15 cellular contexts compared by ENCODE assay signal in genomic region chr16:85174871-85175723, GRCh38.
DNase-seq lines count a peak whose midpoint lies in the region; ATAC-seq, FAIRE-seq and TF ChIP-seq lines count a peak whose summit lies in the region.
"Had no signal": no experiment of that assay in that cellular context is flagged by ENCODE, and none has a peak within 500 bp of the region (broad histone marks: within the 10 kb centered on the region; RNA-seq: fewer than 3 reads in every experiment).

No MANE protein-coding gene starts in this region.

- no peak overlapping the region for H2AFZ ChIP-seq in GM23338
- H2AFZ ChIP-seq in K562 (ENCODE audit: low read depth, low read length): no peak overlapping the region

- H3K9me3 Mint-ChIP-seq in GM23338: no peaks in the 10 kb centered on the region
- H3K9me3 Mint-ChIP-seq: natural killer cell treated with Interleukin-12 subunit alpha and Interleukin-12 subunit beta and Interleukin-15 and Interleukin-18, amount 100 ng/mL, for 72 hours had no signal

- TF ChIP-seq CTCF in A673 (conservative IDR thresholded peaks at IDR 0.05; ENCODE audit: low read depth, low read length): no peak
- no peak for TF ChIP-seq CTCF in GM23338 (conservative IDR thresholded peaks at IDR 0.05; ENCODE audit: low read depth in 2 of 2)
- no peak for TF ChIP-seq CTCF in K562 (IDR thresholded peaks at IDR 0.05 in 2 of 3, conservative IDR thresholded peaks at IDR 0.05 in 1 of 3; ENCODE audit: insufficient read depth in 2 of 3, low read depth in 1 of 3, low read length in 3 of 3)
- no peak for TF ChIP-seq CTCF in omental fat pad (IDR thresholded peaks at IDR 0.05)

- peaks cover 37% of the 10 kb centered on the region for H4K20me1 ChIP-seq in GM23338 (replicated peaks; ENCODE audit: insufficient read depth)
- H4K20me1 ChIP-seq in K562 (replicated peaks; ENCODE audit: control insufficient read depth, insufficient read depth, low read length): peaks cover 69% of the 10 kb centered on the region

- H3K4me2 ChIP-seq in GM23338 (peak overlapping the region; percentile 62; the same call in 1 of the 2 replicates), K562 (ENCODE audit: insufficient read depth, low read length) (no peak overlapping the region)

- ATAC-seq in GM23338: no peak
- ATAC-seq in K562: no peak
- no peak for ATAC-seq in omental fat pad (ENCODE audit: low FRiP score)
- ATAC-seq: natural killer cell treated with Interleukin-12 subunit alpha and Interleukin-12 subunit beta and Interleukin-15 and Interleukin-18, amount 100 ng/mL, for 72 hours had no signal

- peaks cover 22% of the 10 kb centered on the region for H3K36me3 Mint-ChIP-seq in GM23338 (ENCODE audit: low read depth)
- H3K36me3 Mint-ChIP-seq: activated naive CD8-positive, alpha-beta T cell; natural killer cell treated with Interleukin-12 subunit alpha and Interleukin-12 subunit beta and Interleukin-15 and Interleukin-18, amount 100 ng/mL, for 72 hours had no signal

- H3K27ac ChIP-seq in A673 (ENCODE audit: low read depth, low read length, poor library complexity, severe bottlenecking) (peak overlapping the region; percentile 80), GM23338 (ENCODE audit: low read depth) (no peak overlapping the region), K562 (ENCODE audit: extremely low read depth, low read depth, low read length) (no peak overlapping the region), mesodermal cell (ENCODE audit: low read depth, low read length, severe bottlenecking) (peak overlapping the region; percentile 97), small intestine (ENCODE audit: low read depth in 1 of 2, low read length in 1 of 2) (no peak overlapping the region)

- peaks cover 27% of the 10 kb centered on the region for H3K27me3 Mint-ChIP-seq in GM23338 (ENCODE audit: insufficient read depth, low read depth, poor library complexity)

- in situ Hi-C loops in K562 (cut with MboI): no loop called here
- in situ Hi-C loops in HAP-1 (cut with MboI; ENCODE audit: low sequenced_read_pairs): no loop called here

- H3K4me1 Mint-ChIP-seq in GM23338: peaks cover 64% of the 10 kb centered on the region

- 74% methylated on average over 25 of the region's 26 CpGs for WGBS in K562 (ENCODE audit: insufficient coverage, low coverage, missing lambda C conversion rate)
- WGBS in mesodermal cell (ENCODE audit: insufficient coverage in 2 of 2), 2 experiments: 81 to 84% methylated on average over 22 to 23 of the region's 26 CpGs
- 71 to 76% (median 73%) methylated on average over 25 to 26 of the region's 26 CpGs for WGBS in small intestine, 3 donors

- peak overlapping the region; percentile 32 for H3K4me3 ChIP-seq in A673 (ENCODE audit: low read depth, low read length, poor library complexity, severe bottlenecking)
- no peak overlapping the region for H3K4me3 ChIP-seq in GM23338
- no peak overlapping the region for H3K4me3 ChIP-seq in K562
- H3K4me3 ChIP-seq in mesodermal cell (ENCODE audit: extremely low read depth, insufficient read depth, low read length, poor library complexity, severe bottlenecking): no peak overlapping the region
- no peak overlapping the region for H3K4me3 ChIP-seq in HAP-1
- no peak overlapping the region for H3K4me3 ChIP-seq in small intestine (ENCODE audit: low read depth in 1 of 2, low read length in 2 of 2)

- H3K79me2 ChIP-seq in GM23338 (replicated peaks; ENCODE audit: insufficient read depth) (peaks cover 86% of the 10 kb centered on the region), K562 (ENCODE audit: control insufficient read depth, insufficient read depth, low read length) (peaks cover 97% of the 10 kb centered on the region)

- H3K9me3 ChIP-seq in A673 (ENCODE audit: low read depth, low read length, poor library complexity, severe bottlenecking) (no peaks in the 10 kb centered on the region), K562 (replicated peaks; ENCODE audit: control insufficient read depth, insufficient read depth, low read depth, low read length) (no peaks in the 10 kb centered on the region), mesodermal cell (ENCODE audit: control insufficient read depth, low read length) (no peaks in the 10 kb centered on the region), HAP-1 (no peaks in the 10 kb centered on the region), small intestine (ENCODE audit: control insufficient read depth, low read depth) (no peaks in the 10 kb centered on the region)

- DNase-seq in A673 (ENCODE audit: low spot score): peak; percentile 76
- no peak for DNase-seq in GM23338 (ENCODE audit: low spot score)
- DNase-seq in K562 (ENCODE audit: extremely low read depth in 1 of 4, low spot score in 3 of 4): no peak
- DNase-seq in NCI-H446 treated with DMSO at 0.1 percent for 48 hours (lab: John Stamatoyannopoulos, UW): no peak
- DNase-seq in HAP-1 (ENCODE audit: low spot score in 2 of 2): no peak
- DNase-seq in omental fat pad (ENCODE audit: low spot score): no peak
- DNase-seq in small intestine: no peak
- DNase-seq: GDM1, NCI-H2227 treated with DMSO at 0.1 percent for 48 hours had no signal

- peak overlapping the region; percentile 39; the same call in 1 of the 3 replicates for H3K4me3 Mint-ChIP-seq in GM23338
- H3K4me3 Mint-ChIP-seq: activated naive CD8-positive, alpha-beta T cell; B cell; natural killer cell treated with Interleukin-12 subunit alpha and Interleukin-12 subunit beta and Interleukin-15 and Interleukin-18, amount 100 ng/mL, for 72 hours had no signal

- intact Hi-C loops in A673 (cut with micrococcal nuclease; ENCODE audit: unreplicated experiment): loop anchor here (5.0 kb wide), 2 partner anchors 47 to 62 kb away; no protein-coding TSS in a partner anchor
- intact Hi-C loops in K562 (cut with micrococcal nuclease): no loop called here

- POLR2A ChIA-PET in A673 (lab: Charles Lee; ENCODE audit: low non-redundant PET): no interaction called here
- POLR2A ChIA-PET in K562 (lab: Yijun Ruan, JAX): interaction anchor here (0.8 to 1.8 kb wide), 5 partner anchors 8 to 17 kb away, joined by 3 to 11 read pairs (median 4); no protein-coding TSS in a partner anchor

- no peaks in the 10 kb centered on the region for H3F3A ChIP-seq in GM23338 (replicated peaks; ENCODE audit: low read depth)

- no peak for TF ChIP-seq POLR2A in K562 (conservative IDR thresholded peaks at IDR 0.05)

- H3K9me2 ChIP-seq in GM23338 (ENCODE audit: insufficient read depth): no peaks in the 10 kb centered on the region

- BruUV-seq in A673 (replicated peaks; lab: Mats Ljungman, UMichigan) (no TSS peak), K562 (replicated peaks; lab: Mats Ljungman, UMichigan) (no TSS peak)

- no peak overlapping the region; the same call in 1 of the 2 replicates for H3K27ac Mint-ChIP-seq in GM23338
- H3K27ac Mint-ChIP-seq: activated naive CD8-positive, alpha-beta T cell; B cell; natural killer cell treated with Interleukin-12 subunit alpha and Interleukin-12 subunit beta and Interleukin-15 and Interleukin-18, amount 100 ng/mL, for 72 hours had no signal

- H3K36me3 ChIP-seq in A673 (ENCODE audit: insufficient read depth, low read length, poor library complexity, severe bottlenecking) (no peaks in the 10 kb centered on the region), GM23338 (ENCODE audit: insufficient read depth) (no peaks in the 10 kb centered on the region), K562 (ENCODE audit: control insufficient read depth, insufficient read depth, low read length) (peaks cover 48% of the 10 kb centered on the region; the same call in 1 of the 3 replicates), mesodermal cell (ENCODE audit: control insufficient read depth, insufficient read depth, low read length) (peaks cover 23% of the 10 kb centered on the region), HAP-1 (replicated peaks) (peaks cover 10% of the 10 kb centered on the region), small intestine (ENCODE audit: control insufficient read depth in 2 of 2, insufficient read depth in 2 of 2, low read length in 2 of 2) (no peaks in the 10 kb centered on the region)

- H3K4me1 ChIP-seq in A673 (ENCODE audit: insufficient read depth, low read length, poor library complexity, severe bottlenecking) (peaks cover 67% of the 10 kb centered on the region), GM23338 (ENCODE audit: insufficient read depth) (peaks cover 34% of the 10 kb centered on the region), K562 (replicated peaks in 1 of 2; ENCODE audit: control insufficient read depth in 2 of 2, insufficient read depth in 2 of 2, low read length in 2 of 2) (peaks cover 43 to 71% of the 10 kb centered on the region in 2 experiments), mesodermal cell (ENCODE audit: control insufficient read depth, insufficient read depth, low read length, poor library complexity, severe bottlenecking) (peaks cover 46% of the 10 kb centered on the region), HAP-1 (peaks cover 40% of the 10 kb centered on the region), small intestine (ENCODE audit: control insufficient read depth in 2 of 2, insufficient read depth in 1 of 2, low read depth in 1 of 2, low read length in 1 of 2) (peaks cover 0 to 4% of the 10 kb centered on the region in 2 donors)

- TF ChIP-seq EP300 in K562 (IDR thresholded peaks at IDR 0.05; ENCODE audit: low read length): no peak

- CTCF ChIA-PET in A673 (lab: Charles Lee) (no interaction called here), K562 (lab: Yijun Ruan, JAX; ENCODE audit: low intra/inter-chr PET ratio) (no interaction called here)

- no peaks in the 10 kb centered on the region for H3K27me3 ChIP-seq in A673 (replicated peaks; ENCODE audit: insufficient read depth, low read depth, low read length, poor library complexity)
- peaks cover 8% of the 10 kb centered on the region for H3K27me3 ChIP-seq in GM23338 (ENCODE audit: insufficient read depth)
- no peaks in the 10 kb centered on the region for H3K27me3 ChIP-seq in K562 (ENCODE audit: control insufficient read depth in 2 of 2, insufficient read depth in 2 of 2, low read length in 2 of 2)
- H3K27me3 ChIP-seq in HAP-1 (ENCODE audit: low read depth): no peaks in the 10 kb centered on the region
- peaks cover 0 to 9% of the 10 kb centered on the region in 2 donors for H3K27me3 ChIP-seq in small intestine (ENCODE audit: control insufficient read depth in 2 of 2, insufficient read depth in 2 of 2, low read length in 2 of 2)

- FAIRE-seq in K562 (lab: Jason Lieb, UNC): no peak
- no peak for FAIRE-seq in small intestine (lab: Jason Lieb, UNC)
- FAIRE-seq: frontal cortex, GM18507 had no signal

- no peaks in the 10 kb centered on the region for H3K9me1 ChIP-seq in K562 (ENCODE audit: control insufficient read depth, insufficient read depth, low read length)

- TF ChIP-seq RAD21 in K562 (CRISPR knock-in tag; conservative IDR thresholded peaks at IDR 0.05 in 1 of 2, IDR thresholded peaks at IDR 0.05 in 1 of 2): no peak

- peak overlapping the region in 1 of 2 experiments; percentile 83; a peak in 2 of 4 replicates for H3K9ac ChIP-seq in K562 (ENCODE audit: insufficient read depth in 1 of 2, low read depth in 2 of 2, low read length in 2 of 2)

TF ChIP-seq in GM23338, 12 proteins besides CTCF, POLR2A, EP300 and RAD21 (continues in another document):
- TF ChIP-seq ZNF114 (CRISPR knock-in tag; IDR thresholded peaks at IDR 0.05): no peak
- no peak for TF ChIP-seq EZH2phosphoT487 (IDR thresholded peaks at IDR 0.05; ENCODE audit: unreplicated experiment)
- no peak for TF ChIP-seq STAT1 (IDR thresholded peaks at IDR 0.05; ENCODE audit: unreplicated experiment)

TF ChIP-seq in K562, 482 proteins besides CTCF, POLR2A, EP300 and RAD21 (continues in another document):
- TF ChIP-seq HMGN3 (IDR thresholded peaks at IDR 0.05; ENCODE audit: borderline replicate concordance, extremely low read depth, insufficient read length, low read depth, low read length): no peak

Comparison
In these comparisons a context has a peak if more than half of its experiments do, and no peak if none do; other contexts are left out.
1. H3K27ac ChIP-seq: peak in A673 (single experiment) and mesodermal cell (single experiment); none in GM23338 (single experiment), K562 (single experiment) and small intestine (0 of 2).